Comparison of ENCODE assay signal across 1 cellular context in the genomic region with DNA sequence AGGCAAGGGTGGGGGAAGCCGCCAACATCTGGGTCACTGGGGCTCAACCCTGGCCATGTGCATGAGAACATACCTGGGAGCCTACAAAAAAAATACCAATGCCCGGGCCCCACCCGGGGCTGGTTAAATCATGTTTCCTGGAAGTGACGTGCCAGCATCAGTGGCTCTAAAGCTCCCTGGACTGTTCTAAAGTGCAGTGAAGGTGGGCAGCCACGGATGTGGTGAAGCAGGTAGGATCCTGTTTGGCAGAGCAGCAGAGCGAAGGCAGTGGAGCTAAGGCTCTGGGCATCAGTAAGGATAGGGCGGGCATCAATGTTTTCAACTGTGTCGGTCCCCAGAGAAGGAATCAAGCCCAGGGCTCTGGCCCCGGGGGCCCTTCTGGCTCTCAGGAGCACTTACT.
TF ChIP-seq lines count a peak whose summit lies in the region.

No MANE protein-coding gene starts in this region.

TF ChIP-seq in WTC11, 78 proteins besides CTCF, POLR2A, EP300 and RAD21 (continued from another document):
- TF ChIP-seq, protein P1, sequence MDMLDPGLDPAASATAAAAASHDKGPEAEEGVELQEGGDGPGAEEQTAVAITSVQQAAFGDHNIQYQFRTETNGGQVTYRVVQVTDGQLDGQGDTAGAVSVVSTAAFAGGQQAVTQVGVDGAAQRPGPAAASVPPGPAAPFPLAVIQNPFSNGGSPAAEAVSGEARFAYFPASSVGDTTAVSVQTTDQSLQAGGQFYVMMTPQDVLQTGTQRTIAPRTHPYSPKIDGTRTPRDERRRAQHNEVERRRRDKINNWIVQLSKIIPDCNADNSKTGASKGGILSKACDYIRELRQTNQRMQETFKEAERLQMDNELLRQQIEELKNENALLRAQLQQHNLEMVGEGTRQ (CRISPR knock-in tag; IDR thresholded peaks at IDR 0.05) = no peak
- no peak for TF ChIP-seq TEAD4 (CRISPR knock-in tag; IDR thresholded peaks at IDR 0.05)
TF ChIP-seq in WTC11: peak in this region for 0.
